In the genomic region with DNA sequence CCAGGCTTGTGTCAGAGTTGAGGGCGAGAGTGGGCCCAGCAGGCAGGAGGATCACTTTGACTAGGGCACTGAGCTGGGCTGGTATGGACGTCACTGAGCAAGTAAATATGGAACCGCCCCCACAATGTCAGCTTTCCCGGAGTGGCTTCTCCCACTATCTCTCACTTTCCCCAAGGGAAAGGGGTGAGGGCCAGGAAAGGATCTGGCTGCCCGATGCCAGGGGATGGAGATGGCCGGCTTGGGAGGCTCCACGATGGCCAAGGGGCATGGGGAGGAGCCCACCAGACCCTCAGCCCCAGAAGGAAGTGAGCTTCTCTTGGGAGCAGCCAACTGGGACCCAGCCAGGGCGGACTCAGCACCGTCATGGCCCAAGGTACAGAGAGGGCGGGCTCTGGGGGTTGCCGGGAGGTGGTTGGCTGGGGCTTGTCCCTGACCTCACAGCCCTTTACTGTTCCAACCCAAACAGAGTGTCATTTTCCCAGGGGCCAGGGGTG, we compare ENCODE assay signal across 22 cellular contexts. TPM values are rescaled to one million over a fixed set of nuclear protein-coding genes. Genes with fewer than 3 reads are reported as not detected.
DNase-seq lines count a peak whose midpoint lies in the region; ATAC-seq and TF ChIP-seq lines count a peak whose summit lies in the region.
"Had no signal": no experiment of that assay in that cellular context is flagged by ENCODE, and none has a peak within 500 bp of the region (broad histone marks: within the 10 kb centered on the region; RNA-seq: fewer than 3 reads in every experiment).

No MANE protein-coding gene starts in this region.

- no peaks in the 10 kb centered on the region for H3K9me3 ChIP-seq in gastroesophageal sphincter
- H3K9me3 ChIP-seq in tibial nerve = no peaks in the 10 kb centered on the region
- H3K9me3 ChIP-seq: suprapubic skin had no signal

- H3K27me3 ChIP-seq in gastroesophageal sphincter (no peaks in the 10 kb centered on the region), tibial nerve (no peaks in the 10 kb centered on the region)
- H3K27me3 ChIP-seq: suprapubic skin had no signal

- intact Hi-C loops in activated CD4-positive, alpha-beta T cell treated with anti-CD3 and anti-CD28 coated beads, Interleukin-2, amount 10 ng/mL, durations not matched to agents 24 days and 14 days (cut with micrococcal nuclease) = no loop called here
- intact Hi-C loops in activated T-helper 2 cell treated with anti-CD3 and anti-CD28 coated beads, Interferon-gamma antibody, Interleukin-2, Interleukin-4, amounts not matched to agents 10 μg/mL and 5 μg/mL and 100 μg/mL, durations not matched to agents 14 hours and 24 hours and 36 hours (cut with micrococcal nuclease) = no loop called here

- peaks cover under 1% of the 10 kb centered on the region for H3K36me3 Mint-ChIP-seq in activated CD4-positive, alpha-beta T cell treated with anti-CD3 and anti-CD28 coated beads, Interleukin-2, amount 10 ng/mL, durations not matched to agents 24 days and 14 days (ENCODE audit: low read depth)
- H3K36me3 Mint-ChIP-seq in nephron (ENCODE audit: low read depth) = peaks cover 2% of the 10 kb centered on the region
- no peaks in the 10 kb centered on the region for H3K36me3 Mint-ChIP-seq in activated T-helper 2 cell treated with anti-CD3 and anti-CD28 coated beads, Interferon-gamma antibody, Interleukin-2, Interleukin-4, amounts not matched to agents 10 μg/mL and 5 μg/mL and 100 μg/mL, durations not matched to agents 14 hours and 24 hours and 36 hours (ENCODE audit: low read depth)

- H3K27ac Mint-ChIP-seq in activated CD4-positive, alpha-beta T cell treated with anti-CD3 and anti-CD28 coated beads, Interleukin-2, amount 10 ng/mL, durations not matched to agents 24 days and 14 days = peak overlapping the region; percentile 17
- peak overlapping the region; percentile 41 to 98 (median 89) for H3K27ac Mint-ChIP-seq in nephron
- no peak overlapping the region for H3K27ac Mint-ChIP-seq in activated T-helper 2 cell treated with anti-CD3 and anti-CD28 coated beads, Interferon-gamma antibody, Interleukin-2, Interleukin-4, amounts not matched to agents 10 μg/mL and 5 μg/mL and 100 μg/mL, durations not matched to agents 14 hours and 24 hours and 36 hours
- H3K27ac Mint-ChIP-seq: activated naive CD4-positive, alpha-beta T cell treated with anti-CD3 and anti-CD28 coated beads for 36 hours had no signal

- H3K4me3 Mint-ChIP-seq in activated CD4-positive, alpha-beta T cell treated with anti-CD3 and anti-CD28 coated beads, Interleukin-2, amount 10 ng/mL, durations not matched to agents 24 days and 14 days = no peak overlapping the region
- H3K4me3 Mint-ChIP-seq in nephron = no peak overlapping the region
- H3K4me3 Mint-ChIP-seq in activated T-helper 2 cell treated with anti-CD3 and anti-CD28 coated beads, Interferon-gamma antibody, Interleukin-2, Interleukin-4, amounts not matched to agents 10 μg/mL and 5 μg/mL and 100 μg/mL, durations not matched to agents 14 hours and 24 hours and 36 hours (ENCODE audit: low read depth) = no peak overlapping the region
- H3K4me3 Mint-ChIP-seq: activated naive CD4-positive, alpha-beta T cell treated with anti-CD3 and anti-CD28 coated beads for 36 hours had no signal

- no peak for DNase-seq in activated CD4-positive, alpha-beta T cell treated with anti-CD3 and anti-CD28 coated beads, Interleukin-2, amount 10 ng/mL, durations not matched to agents 24 days and 14 days
- DNase-seq in activated CD4-positive, alpha-beta T cell treated with anti-CD3 and anti-CD28 coated beads, Interleukin-2, amount 50 U/mL, for 48 hours = no peak
- no peak for DNase-seq in tibial nerve (ENCODE audit: low spot score in 2 of 2)
- no peak for DNase-seq in activated T-helper 2 cell treated with anti-CD3 and anti-CD28 coated beads, Interferon-gamma antibody, Interleukin-2, Interleukin-4, amounts not matched to agents 10 μg/mL and 5 μg/mL and 100 μg/mL, durations not matched to agents 14 hours and 24 hours and 36 hours (ENCODE audit: low spot score)
- no peak for DNase-seq in NK-92 (lab: John Stamatoyannopoulos, UW; ENCODE audit: unreplicated experiment)
- DNase-seq: activated CD4-positive, alpha-beta T cell treated with anti-CD3 and anti-CD28 coated beads for 4 hours; activated naive CD4-positive, alpha-beta T cell treated with anti-CD3 and anti-CD28 coated beads for 36 hours; activated T-cell treated with anti-CD3 and anti-CD28 coated beads for 4 hours; DMS153; foreskin melanocyte; GOT3; KBM-7; MV-4-11; NCI-H187 treated with DMSO at 0.1 percent for 48 hours; NCI-H446 treated with DMSO at 0.1 percent for 48 hours; small intestine; stimulated activated CD4-positive, alpha-beta T cell treated with anti-CD3 and anti-CD28 coated beads, Interleukin-4, amount 100 ng/mL, for 4 hours had no signal

- H3K27ac ChIP-seq in gastroesophageal sphincter (peak overlapping the region in 3 of 4 donors; percentile 64 to 85 (median 66)), tibial nerve (peak overlapping the region in 3 of 4 donors; percentile 8 to 65 (median 60))
- H3K27ac ChIP-seq: parathyroid adenoma, suprapubic skin had no signal

- WGBS in gastroesophageal sphincter (ENCODE audit: low coverage in 1 of 2), 2 donors = 50 to 62% methylated on average over 2 to 3 of the region's 11 CpGs
- 51 to 57% methylated on average over 11 of the region's 11 CpGs for WGBS in tibial nerve, 2 donors

- H3K4me3 ChIP-seq in gastroesophageal sphincter = no peak overlapping the region
- no peak overlapping the region for H3K4me3 ChIP-seq in tibial nerve
- H3K4me3 ChIP-seq: suprapubic skin had no signal

- H3K27me3 Mint-ChIP-seq in activated CD4-positive, alpha-beta T cell treated with anti-CD3 and anti-CD28 coated beads, Interleukin-2, amount 10 ng/mL, durations not matched to agents 24 days and 14 days = no peaks in the 10 kb centered on the region
- no peaks in the 10 kb centered on the region for H3K27me3 Mint-ChIP-seq in nephron (ENCODE audit: low read depth)
- H3K27me3 Mint-ChIP-seq in activated T-helper 2 cell treated with anti-CD3 and anti-CD28 coated beads, Interferon-gamma antibody, Interleukin-2, Interleukin-4, amounts not matched to agents 10 μg/mL and 5 μg/mL and 100 μg/mL, durations not matched to agents 14 hours and 24 hours and 36 hours (ENCODE audit: low read depth) = no peaks in the 10 kb centered on the region

- no peaks in the 10 kb centered on the region for H3K4me1 Mint-ChIP-seq in activated CD4-positive, alpha-beta T cell treated with anti-CD3 and anti-CD28 coated beads, Interleukin-2, amount 10 ng/mL, durations not matched to agents 24 days and 14 days
- peaks cover 67% of the 10 kb centered on the region for H3K4me1 Mint-ChIP-seq in nephron
- H3K4me1 Mint-ChIP-seq in activated T-helper 2 cell treated with anti-CD3 and anti-CD28 coated beads, Interferon-gamma antibody, Interleukin-2, Interleukin-4, amounts not matched to agents 10 μg/mL and 5 μg/mL and 100 μg/mL, durations not matched to agents 14 hours and 24 hours and 36 hours (ENCODE audit: low read depth) = no peaks in the 10 kb centered on the region

- H3K36me3 ChIP-seq in gastroesophageal sphincter (no peaks in the 10 kb centered on the region), tibial nerve (no peaks in the 10 kb centered on the region)
- H3K36me3 ChIP-seq: suprapubic skin had no signal

- no peak for TF ChIP-seq CTCF in gastroesophageal sphincter (IDR thresholded peaks at IDR 0.05)
- no peak for TF ChIP-seq CTCF in nephron (IDR thresholded peaks at IDR 0.05; ENCODE audit: unreplicated experiment in 3 of 3)
- no peak for TF ChIP-seq CTCF in tibial nerve (IDR thresholded peaks at IDR 0.05)

- H3K4me1 ChIP-seq in gastroesophageal sphincter (peaks cover 7 to 85% (median 35%) of the 10 kb centered on the region in 3 donors), tibial nerve (peaks cover 0 to 69% (median 27%) of the 10 kb centered on the region in 4 donors)

- TF ChIP-seq POLR2A in gastroesophageal sphincter (IDR thresholded peaks at IDR 0.05) (no peak), tibial nerve (IDR thresholded peaks at IDR 0.05) (no peak)

- H3K9me3 Mint-ChIP-seq in activated CD4-positive, alpha-beta T cell treated with anti-CD3 and anti-CD28 coated beads, Interleukin-2, amount 10 ng/mL, durations not matched to agents 24 days and 14 days = peaks cover 5% of the 10 kb centered on the region
- no peaks in the 10 kb centered on the region for H3K9me3 Mint-ChIP-seq in nephron
- no peaks in the 10 kb centered on the region for H3K9me3 Mint-ChIP-seq in activated T-helper 2 cell treated with anti-CD3 and anti-CD28 coated beads, Interferon-gamma antibody, Interleukin-2, Interleukin-4, amounts not matched to agents 10 μg/mL and 5 μg/mL and 100 μg/mL, durations not matched to agents 14 hours and 24 hours and 36 hours
- H3K9me3 Mint-ChIP-seq: activated naive CD4-positive, alpha-beta T cell treated with anti-CD3 and anti-CD28 coated beads for 36 hours had no signal

- ATAC-seq in gastroesophageal sphincter (no peak), HG03469 (IDR thresholded peaks at IDR 0.05; ENCODE audit: unreplicated experiment) (no peak)

- TF ChIP-seq EP300 in gastroesophageal sphincter (IDR thresholded peaks at IDR 0.05) (no peak), tibial nerve (IDR thresholded peaks at IDR 0.05) (no peak)

RNA-seq across cellular contexts. Expression of gene PRDM11, which starts 8.7 kb away (rescaled TPM):
- 1.4 and 1.9 TPM in 2 replicates for total RNA-seq in activated CD4-positive, alpha-beta T cell treated with anti-CD3 and anti-CD28 coated beads, Interleukin-2, amount 10 ng/mL, durations not matched to agents 24 days and 14 days
- 10 to 100 TPM; 26.4 to 57.2 (median 29.6) TPM for total RNA-seq in gastroesophageal sphincter
- total RNA-seq in tibial nerve = 10 to 100 TPM; 17.5 to 26.1 (median 25.8) TPM
- 1.9 and 2.6 TPM in 2 replicates for total RNA-seq in activated T-helper 2 cell treated with anti-CD3 and anti-CD28 coated beads, Interferon-gamma antibody, Interleukin-2, Interleukin-4, amounts not matched to agents 10 μg/mL and 5 μg/mL and 100 μg/mL, durations not matched to agents 14 hours and 24 hours and 36 hours
